ENCODE assay signal across 1 cellular context in the genomic region with DNA sequence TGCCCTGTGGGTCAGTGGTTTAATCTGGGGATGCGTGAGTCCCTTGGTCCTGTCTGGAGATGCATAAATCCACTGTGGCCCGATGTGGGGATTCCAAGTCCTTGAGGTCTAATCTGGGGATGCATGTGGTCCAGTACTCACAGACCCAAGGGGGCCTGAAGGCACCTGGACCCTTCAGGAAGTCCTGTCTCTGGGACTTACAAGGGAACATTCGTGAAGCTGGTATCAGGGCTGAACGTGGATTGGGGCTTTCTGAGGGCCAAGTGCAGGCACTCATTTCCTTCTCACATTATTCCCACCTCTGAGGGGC.
TF ChIP-seq lines count a peak whose summit lies in the region.

No MANE protein-coding gene starts in this region.

TF ChIP-seq in SK-N-SH, 30 proteins besides CTCF, POLR2A, EP300 and RAD21 (continued from another document):
- TF ChIP-seq, protein P1, sequence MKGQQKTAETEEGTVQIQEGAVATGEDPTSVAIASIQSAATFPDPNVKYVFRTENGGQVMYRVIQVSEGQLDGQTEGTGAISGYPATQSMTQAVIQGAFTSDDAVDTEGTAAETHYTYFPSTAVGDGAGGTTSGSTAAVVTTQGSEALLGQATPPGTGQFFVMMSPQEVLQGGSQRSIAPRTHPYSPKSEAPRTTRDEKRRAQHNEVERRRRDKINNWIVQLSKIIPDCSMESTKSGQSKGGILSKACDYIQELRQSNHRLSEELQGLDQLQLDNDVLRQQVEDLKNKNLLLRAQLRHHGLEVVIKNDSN (IDR thresholded peaks at IDR 0.05; ENCODE audit: borderline replicate concordance, low read depth): no peak
- TF ChIP-seq NFIC (IDR thresholded peaks at IDR 0.05; ENCODE audit: borderline replicate concordance): no peak
TF ChIP-seq in SK-N-SH: peak in this region for 0.
